In the genomic region with DNA sequence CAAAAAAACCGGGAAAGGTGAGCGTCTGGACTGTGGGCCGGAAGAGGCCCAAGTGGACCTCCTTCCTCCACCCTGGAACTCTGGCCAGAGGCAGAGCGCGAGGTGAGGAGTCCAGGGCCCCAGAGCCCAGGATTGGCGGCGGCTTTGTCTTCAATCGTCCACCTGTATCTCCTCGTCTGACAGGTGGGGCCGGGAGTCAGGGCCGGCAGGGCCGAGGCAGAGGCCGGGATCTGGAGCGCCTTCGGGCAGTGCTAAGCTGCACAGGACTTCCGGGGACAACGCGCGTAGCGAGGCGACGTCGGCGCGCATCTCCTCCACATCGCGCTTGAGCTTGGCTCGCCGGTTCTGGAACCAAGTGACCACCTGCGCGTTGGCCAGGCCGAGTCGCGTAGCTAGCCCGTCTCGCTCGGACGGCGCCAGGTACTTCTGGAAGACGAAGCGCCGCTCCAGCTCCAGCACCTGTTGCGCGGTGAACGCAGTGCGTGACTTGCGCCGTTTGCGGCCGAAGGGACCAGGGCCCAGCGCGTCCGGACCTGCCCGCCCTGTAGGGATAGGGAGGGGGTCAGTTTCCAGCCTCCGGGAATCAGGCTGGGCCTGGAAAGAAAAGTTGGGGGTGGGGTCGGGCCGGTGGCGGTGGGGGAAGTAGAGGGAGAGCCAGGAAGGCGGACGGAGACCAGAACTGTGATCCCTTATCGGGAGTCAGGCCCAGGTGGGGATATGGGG, we compare ENCODE assay signal across 8 cellular contexts. TPM values are rescaled to one million over a fixed set of nuclear protein-coding genes. Genes with fewer than 3 reads are reported as not detected.
A peak's percentile ranks its signal among the peaks of the same experiment; 100 is the strongest.
DNase-seq lines count a peak whose midpoint lies in the region; ATAC-seq, FAIRE-seq and TF ChIP-seq lines count a peak whose summit lies in the region.

No MANE protein-coding gene starts in this region.

- H3K9me3 Mint-ChIP-seq in T-helper 1 cell treated with Interleukin-12 subunit alpha and Interleukin-12 subunit beta and Interleukin-4 antibody, amounts not matched to agents 30 μg/mL and 1 μg/mL, for 36 hours, result no peaks in the 10 kb centered on the region

- ATAC-seq in GM21360 (IDR thresholded peaks at IDR 0.05; ENCODE audit: unreplicated experiment), result no peak
- ATAC-seq in HG03039 (IDR thresholded peaks at IDR 0.05; ENCODE audit: unreplicated experiment), result no peak

- H3K27me3 Mint-ChIP-seq in T-helper 1 cell treated with Interleukin-12 subunit alpha and Interleukin-12 subunit beta and Interleukin-4 antibody, amounts not matched to agents 30 μg/mL and 1 μg/mL, for 36 hours (ENCODE audit: low read depth), result peaks cover 52% of the 10 kb centered on the region

- TF ChIP-seq CTCF in fibroblast of pulmonary artery (IDR thresholded peaks at IDR 0.05; ENCODE audit: low read length, missing control alignments) (no peak), osteoblast (IDR thresholded peaks at IDR 0.05; ENCODE audit: extremely low read depth, low read depth, low read length) (no peak)

- H3K4me2 ChIP-seq in osteoblast (ENCODE audit: insufficient read depth, low read length), result peak overlapping the region; percentile 84

- DNase-seq in GM12892 (ENCODE audit: insufficient read length) (no peak), fibroblast of pulmonary artery (ENCODE audit: low read depth) (no peak), osteoblast (ENCODE audit: insufficient read length, low spot score, missing footprints) (peak; percentile 71), NCI-H526 treated with DMSO at 0.1 percent for 48 hours (lab: John Stamatoyannopoulos, UW) (no peak), frontal cortex (ENCODE audit: low spot score in 2 of 2) (no peak)

- peak; percentile 23; the same call in 1 of the 2 replicates for TF ChIP-seq POLR2A in GM12892 (IDR thresholded peaks at IDR 0.05; ENCODE audit: low read depth, low read length)

- peak overlapping the region; percentile 40 for H3K4me3 ChIP-seq in fibroblast of pulmonary artery (replicated peaks; ENCODE audit: low read depth, low read length)
- H3K4me3 ChIP-seq in osteoblast (ENCODE audit: insufficient read depth, low read length), result peak overlapping the region; percentile 75

- peaks cover 27% of the 10 kb centered on the region for H3K36me3 Mint-ChIP-seq in T-helper 1 cell treated with Interleukin-12 subunit alpha and Interleukin-12 subunit beta and Interleukin-4 antibody, amounts not matched to agents 30 μg/mL and 1 μg/mL, for 36 hours (ENCODE audit: low read depth)

- peak overlapping the region; percentile 65 for H2AFZ ChIP-seq in osteoblast (ENCODE audit: low read length)

- peaks cover 19% of the 10 kb centered on the region for H3K4me1 ChIP-seq in osteoblast (ENCODE audit: insufficient read depth, low read length)

- FAIRE-seq in GM12892 (lab: Jason Lieb, UNC) (no peak), frontal cortex (lab: Jason Lieb, UNC) (no peak)

- peaks cover 4% of the 10 kb centered on the region for H3K79me2 ChIP-seq in osteoblast (ENCODE audit: insufficient read depth, low read length)

- H3K27me3 ChIP-seq in osteoblast (ENCODE audit: insufficient read depth, low read length), result no peaks in the 10 kb centered on the region

- peak overlapping the region; percentile 87 for H3K4me3 Mint-ChIP-seq in T-helper 1 cell treated with Interleukin-12 subunit alpha and Interleukin-12 subunit beta and Interleukin-4 antibody, amounts not matched to agents 30 μg/mL and 1 μg/mL, for 36 hours

- no peaks in the 10 kb centered on the region for H3K9me3 ChIP-seq in osteoblast (ENCODE audit: low read depth, low read length)

- H3K27ac Mint-ChIP-seq in T-helper 1 cell treated with Interleukin-12 subunit alpha and Interleukin-12 subunit beta and Interleukin-4 antibody, amounts not matched to agents 30 μg/mL and 1 μg/mL, for 36 hours, result peak overlapping the region; percentile 79

- no peaks in the 10 kb centered on the region for H4K20me1 ChIP-seq in osteoblast (ENCODE audit: insufficient read depth, low read length)

- peaks cover 13% of the 10 kb centered on the region for H3K36me3 ChIP-seq in osteoblast (ENCODE audit: insufficient read depth, low read length)

- no peak overlapping the region for H3K27ac ChIP-seq in osteoblast (ENCODE audit: low read depth, low read length)

- peaks cover 19% of the 10 kb centered on the region for H3K4me1 Mint-ChIP-seq in T-helper 1 cell treated with Interleukin-12 subunit alpha and Interleukin-12 subunit beta and Interleukin-4 antibody, amounts not matched to agents 30 μg/mL and 1 μg/mL, for 36 hours (ENCODE audit: low read depth)

RNA-seq across cellular contexts. Expression of a gene that starts 1.5 kb away (rescaled TPM):
- 0.55 TPM for polyA plus RNA-seq in GM12892 (2012; ENCODE audit: missing spikeins)
- 4.1 and 5.4 TPM in 2 replicates for total RNA-seq in osteoblast
- not detected for total RNA-seq in frontal cortex

RNA-seq across cellular contexts. Expression of a gene that starts 9.6 kb away (rescaled TPM):
- 17.5 TPM for polyA plus RNA-seq in GM12892 (2012; ENCODE audit: missing spikeins)
- total RNA-seq in osteoblast, result 22.4 and 26.5 TPM in 2 replicates
- 8.2 TPM for total RNA-seq in frontal cortex

RNA-seq across cellular contexts. Expression of a gene that starts 15.1 kb away (rescaled TPM):
- polyA plus RNA-seq in GM12892 (2012; ENCODE audit: missing spikeins), result 17.8 TPM
- total RNA-seq in osteoblast (17.0 and 18.3 TPM in 2 replicates), frontal cortex (7.7 TPM)

RNA-seq across cellular contexts. Expression of a gene that starts 15.1 kb away (rescaled TPM):
- 7.3 TPM for polyA plus RNA-seq in GM12892 (2012; ENCODE audit: missing spikeins)
- total RNA-seq in osteoblast (32.4 and 32.6 TPM in 2 replicates), frontal cortex (33.0 TPM)

RNA-seq across cellular contexts. Expression of a gene that starts 16.3 kb away (rescaled TPM):
- not detected for polyA plus RNA-seq in GM12892 (2012; ENCODE audit: missing spikeins)
- total RNA-seq in osteoblast (under 0.01 and 0.36 TPM in 2 replicates), frontal cortex (not detected)
